In the genomic region with DNA sequence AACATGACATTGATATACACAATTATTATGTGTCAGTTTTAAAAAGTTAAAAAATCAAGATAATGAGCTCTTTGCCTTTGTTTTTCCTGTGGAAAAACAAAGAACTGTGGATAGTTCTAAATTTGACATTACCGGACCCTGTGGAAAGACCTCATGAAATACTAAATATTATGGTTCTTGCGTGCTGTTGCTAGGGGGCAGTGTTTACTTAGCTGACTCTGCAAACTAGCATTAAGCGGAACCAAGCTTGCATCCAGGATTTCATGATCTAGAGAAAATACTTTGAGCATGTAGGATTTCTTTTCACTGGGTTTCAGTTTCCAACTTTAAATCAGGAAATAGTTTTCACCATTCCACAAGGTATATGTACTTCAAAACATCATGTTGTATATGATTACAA, we compare ENCODE assay signal across 8 cellular contexts. TPM values are rescaled to one million over a fixed set of nuclear protein-coding genes. Genes with fewer than 3 reads are reported as not detected.
DNase-seq lines count a peak whose midpoint lies in the region; ATAC-seq and TF ChIP-seq lines count a peak whose summit lies in the region.

No MANE protein-coding gene starts in this region.

- CTCF ChIA-PET in MCF 10A (lab: Yijun Ruan, JAX) = interaction anchor here (0.6 to 6.5 kb wide), 104 partner anchors 10 to 1851 kb away, joined by 3 to 147 read pairs (median 5); partner anchors contain the start of gene MID1

- peaks cover 6% of the 10 kb centered on the region for H3K36me3 Mint-ChIP-seq in MCF 10A (ENCODE audit: insufficient read depth, unreplicated experiment)

- TF ChIP-seq CTCF in MCF 10A (IDR thresholded peaks at IDR 0.05; ENCODE audit: unreplicated experiment) = peak; percentile 63

- ATAC-seq in HG03558 (IDR thresholded peaks at IDR 0.05; ENCODE audit: extremely low read depth, unreplicated experiment) = peak; percentile 55
- ATAC-seq in left colon = peak; percentile 80
- no peak for ATAC-seq in GM18498 (IDR thresholded peaks at IDR 0.05; ENCODE audit: unreplicated experiment)
- ATAC-seq in GM21737 (IDR thresholded peaks at IDR 0.05; ENCODE audit: unreplicated experiment) = no peak

- H3K27ac Mint-ChIP-seq in MCF 10A (ENCODE audit: low read depth, unreplicated experiment) = no peak overlapping the region

- H3K27me3 Mint-ChIP-seq in MCF 10A (ENCODE audit: insufficient read depth, unreplicated experiment) = peaks cover 19% of the 10 kb centered on the region

- peaks cover 2% of the 10 kb centered on the region for H3K9me3 Mint-ChIP-seq in MCF 10A (ENCODE audit: unreplicated experiment)

- intact Hi-C loops in MCF 10A (cut with micrococcal nuclease) (loop anchor here (1.0 kb wide), 7 partner anchors 64 to 910 kb away; no protein-coding TSS in a partner anchor), left colon (cut with DNase I, micrococcal nuclease) (loop anchor here in 1 of 2 donors (10.0 kb wide), 2 partner anchors 444 to 534 kb away; no protein-coding TSS in a partner anchor)

- peak; percentile 76 for DNase-seq in ELR (ENCODE audit: low read depth)
- peak; percentile 70 for DNase-seq in NCI-H82 (lab: John Stamatoyannopoulos, UW)
- DNase-seq in MCF 10A (ENCODE audit: unreplicated experiment) = peak; percentile 62
- no peak for DNase-seq in left colon
- no peak for DNase-seq in iPS-NIHi11 (ENCODE audit: low spot score)

- H3K4me3 Mint-ChIP-seq in MCF 10A (ENCODE audit: unreplicated experiment) = no peak overlapping the region

- H3K4me1 Mint-ChIP-seq in MCF 10A (ENCODE audit: insufficient read depth, unreplicated experiment) = no peaks in the 10 kb centered on the region

- no TSS peak for BruUV-seq in MCF 10A (replicated peaks; lab: Mats Ljungman, UMichigan)

- POLR2A ChIA-PET in MCF 10A (lab: Yijun Ruan, JAX) = interaction anchor here (0.6 to 1.9 kb wide), 7 partner anchors 57 to 909 kb away, joined by 3 to 18 read pairs (median 3); no protein-coding TSS in a partner anchor

RNA-seq across cellular contexts. Expression of gene CLCN4, which starts 33.6 kb away (rescaled TPM):
- total RNA-seq in MCF 10A (2022) = 7.3 and 9.3 TPM in 2 replicates
- total RNA-seq in left colon = 1 to 10 TPM in 1 of 2 donors, under 1 TPM in 1; 0.46 to 1.4 TPM

Comparison
In these comparisons a context has a peak if more than half of its experiments do, and no peak if none do; other contexts are left out.
1. DNase-seq: peak in ELR (single experiment), NCI-H82 (single experiment) and MCF 10A (single experiment); none in left colon (0 of 2) and iPS-NIHi11 (single experiment).
2. ATAC-seq: peak in HG03558 (single experiment) and left colon (single experiment); none in GM18498 (single experiment) and GM21737 (single experiment).